In the genomic region with DNA sequence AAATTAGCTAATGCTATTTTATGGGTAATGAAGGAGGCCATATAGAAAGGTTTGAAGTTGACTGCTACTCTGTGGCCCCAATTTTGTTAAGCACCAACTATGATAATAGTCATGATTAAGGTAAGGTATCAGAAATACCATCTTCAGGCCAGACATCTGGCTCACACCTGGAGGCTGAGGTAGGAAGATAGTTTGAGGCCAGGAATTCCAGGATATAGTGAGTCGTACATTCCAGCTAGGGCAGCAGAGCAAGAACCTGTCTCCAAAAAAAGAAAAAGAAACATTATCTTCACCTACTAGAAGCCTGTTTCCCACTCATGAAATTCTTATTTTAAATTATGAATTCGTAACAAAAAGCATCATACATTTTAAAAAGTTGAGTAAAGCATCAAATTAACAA, we compare ENCODE assay signal across 16 cellular contexts.
DNase-seq lines count a peak whose midpoint lies in the region; ATAC-seq and TF ChIP-seq lines count a peak whose summit lies in the region.
"Had no signal": no experiment of that assay in that cellular context is flagged by ENCODE, and none has a peak within 500 bp of the region (broad histone marks: within the 10 kb centered on the region; RNA-seq: fewer than 3 reads in every experiment).

No MANE protein-coding gene starts in this region.

- H3K79me2 ChIP-seq in HCT116 (ENCODE audit: insufficient read depth, low read length) (no peaks in the 10 kb centered on the region), mesendoderm (ENCODE audit: control insufficient read depth, insufficient read depth, low read length) (no peaks in the 10 kb centered on the region)

- CTCF ChIA-PET in HCT116 (lab: Charles Lee): no interaction called here

- peak; percentile 80 for ATAC-seq in HCT116
- ATAC-seq in RWPE2 (ENCODE audit: low read depth): peak; percentile 95
- ATAC-seq in GM18867 (IDR thresholded peaks at IDR 0.05; ENCODE audit: unreplicated experiment): no peak
- ATAC-seq: A549, GM12878 had no signal

- no TSS peak for BruUV-seq in HCT116 (replicated peaks; lab: Mats Ljungman, UMichigan)

- H3K79me1 ChIP-seq in mesendoderm (ENCODE audit: low read length): no peaks in the 10 kb centered on the region

- DNase-seq in HCT116 (ENCODE audit: low read depth, low spot score): peak; percentile 22
- DNase-seq in RWPE2 (ENCODE audit: low spot score): no peak
- no peak for DNase-seq in epithelial cell of prostate (ENCODE audit: low read depth, low spot score)
- peak; percentile 76 for DNase-seq in mesendoderm
- DNase-seq in COR-L47 (lab: John Stamatoyannopoulos, UW): no peak
- DNase-seq in SW 1271 (lab: John Stamatoyannopoulos, UW): no peak
- DNase-seq: Calu3; CD4-positive, alpha-beta memory T cell; NCI-H1436; NCI-H1930; NCI-H526; SJCRH30 had no signal

- no peak overlapping the region for H2BK5ac ChIP-seq in mesendoderm (ENCODE audit: low read length)

- H3K4ac ChIP-seq in mesendoderm (ENCODE audit: low read depth, low read length): no peak overlapping the region

- H2BK120ac ChIP-seq in mesendoderm (ENCODE audit: low read depth, low read length): no peak overlapping the region

- H2BK15ac ChIP-seq in mesendoderm (replicated peaks; ENCODE audit: low read depth): no peak overlapping the region

- no peak overlapping the region for H4K5ac ChIP-seq in mesendoderm (ENCODE audit: low read length)

- TF ChIP-seq CTCF in HCT116 (IDR thresholded peaks at IDR 0.05 in 2 of 3, conservative IDR thresholded peaks at IDR 0.05 in 1 of 3; ENCODE audit: borderline replicate concordance in 1 of 3, insufficient read depth in 1 of 3, low read depth in 2 of 3, low read length in 2 of 3) (no peak), RWPE2 (IDR thresholded peaks at IDR 0.05; ENCODE audit: poor library complexity, severe bottlenecking) (no peak)

- H3K27ac ChIP-seq in HCT116 (ENCODE audit: low read depth, low read length) (no peak overlapping the region), RWPE2 (ENCODE audit: poor library complexity, severe bottlenecking) (peak overlapping the region; percentile 40), epithelial cell of prostate (peak overlapping the region; percentile 3), mesendoderm (ENCODE audit: low read depth, low read length) (no peak overlapping the region)
- H3K27ac ChIP-seq: A549, PC-9, SJCRH30 had no signal

- H3K23ac ChIP-seq in mesendoderm (ENCODE audit: low read length): no peak overlapping the region

- no peaks in the 10 kb centered on the region for H3K27me3 ChIP-seq in HCT116 (ENCODE audit: insufficient read depth, low read length)
- H3K27me3 ChIP-seq in RWPE2 (ENCODE audit: insufficient read depth, poor library complexity, severe bottlenecking): no peaks in the 10 kb centered on the region
- H3K27me3 ChIP-seq in mesendoderm (ENCODE audit: insufficient read depth, low read length, poor library complexity): no peaks in the 10 kb centered on the region
- H3K27me3 ChIP-seq: SJCRH30 had no signal

- no peak for TF ChIP-seq RAD21 in HCT116 (IDR thresholded peaks at IDR 0.05; ENCODE audit: low read depth)

- no peak overlapping the region for H4K8ac ChIP-seq in mesendoderm (ENCODE audit: low read depth, low read length)

- no peak overlapping the region for H3K56ac ChIP-seq in mesendoderm (ENCODE audit: low read length)

- H4K20me1 ChIP-seq in HCT116 (ENCODE audit: insufficient read depth): no peaks in the 10 kb centered on the region

- H3K18ac ChIP-seq in mesendoderm (ENCODE audit: low read length): no peak overlapping the region

- intact Hi-C loops in HCT116 (cut with micrococcal nuclease): no loop called here

- peaks cover 0 to 9% of the 10 kb centered on the region in 2 experiments; a peak in 2 of 4 replicates for H3K4me1 ChIP-seq in HCT116 (ENCODE audit: control insufficient read depth in 1 of 2, insufficient read depth in 2 of 2, low read length in 2 of 2)
- H3K4me1 ChIP-seq in RWPE2 (ENCODE audit: insufficient read depth, poor library complexity, severe bottlenecking): peaks cover 18% of the 10 kb centered on the region
- no peaks in the 10 kb centered on the region for H3K4me1 ChIP-seq in mesendoderm (ENCODE audit: control insufficient read depth, low read depth, low read length)
- H3K4me1 ChIP-seq: SJCRH30 had no signal

- peaks cover 3 to 13% of the 10 kb centered on the region in 2 experiments; a peak in 2 of 4 replicates for H3K9me3 ChIP-seq in HCT116 (ENCODE audit: control insufficient read depth in 1 of 2, insufficient read depth in 1 of 2, low read depth in 1 of 2, low read length in 2 of 2)
- H3K9me3 ChIP-seq in RWPE2 (ENCODE audit: severe bottlenecking): peaks cover 15% of the 10 kb centered on the region

- TF ChIP-seq POLR2A in HCT116 (IDR thresholded peaks at IDR 0.05; ENCODE audit: borderline replicate concordance, extremely low read depth, insufficient read depth, insufficient read length): no peak

- POLR2A ChIA-PET in HCT116 (lab: Charles Lee): no interaction called here

- WGBS in mesendoderm (ENCODE audit: extremely low coverage, insufficient coverage, low lambda C conversion rate): no CpG with 5 or more reads among the region's 2 CpGs

- no peaks in the 10 kb centered on the region for H3K9me2 ChIP-seq in HCT116 (ENCODE audit: insufficient read depth)

- H2AFZ ChIP-seq in HCT116 (ENCODE audit: low read depth, low read length, poor library complexity, severe bottlenecking): no peak overlapping the region
- H2AFZ ChIP-seq: PC-9 had no signal

- H3K4me3 ChIP-seq in HCT116 (replicated peaks in 1 of 2; ENCODE audit: low read depth in 1 of 2, low read length in 2 of 2): no peak overlapping the region
- no peak overlapping the region for H3K4me3 ChIP-seq in RWPE2 (ENCODE audit: severe bottlenecking)
- H3K4me3 ChIP-seq in mesendoderm (ENCODE audit: low read length): no peak overlapping the region
- H3K4me3 ChIP-seq: A549, GM12878, PC-9, SJCRH30 had no signal

- RAD21 ChIA-PET in HCT116 (lab: Charles Lee; ENCODE audit: low non-redundant PET in 1 of 2, low total read pairs in 2 of 2, uncharacterized antibody in 2 of 2, unreplicated experiment in 2 of 2): no interaction called here

- H3K36me3 ChIP-seq in HCT116 (ENCODE audit: control insufficient read depth in 1 of 2, insufficient read depth in 2 of 2, low read length in 2 of 2) (0 out of 4 replicates have a peak, but pooled peaks cover 0 to 2% of the 10 kb centered on the region in 2 experiments), RWPE2 (ENCODE audit: low read depth) (no peaks in the 10 kb centered on the region), mesendoderm (ENCODE audit: control insufficient read depth, insufficient read depth, low read length) (no peaks in the 10 kb centered on the region)
- H3K36me3 ChIP-seq: SJCRH30 had no signal

- H3K4me2 ChIP-seq in HCT116 (ENCODE audit: low read length) (peak overlapping the region; percentile 49), mesendoderm (ENCODE audit: low read length) (no peak overlapping the region)
- H3K4me2 ChIP-seq: A549, PC-9 had no signal

- H2AK5ac ChIP-seq in mesendoderm (ENCODE audit: low read length): no peak overlapping the region

- H3K9ac ChIP-seq in HCT116 (ENCODE audit: low read length) (no peak overlapping the region), mesendoderm (ENCODE audit: low read length) (no peak overlapping the region)

TF ChIP-seq in HCT116, 20 proteins besides CTCF, POLR2A, EP300 and RAD21:
- TF ChIP-seq POLR2AphosphoS5 (IDR thresholded peaks at IDR 0.05; ENCODE audit: low read depth, low read length) (no peak), JUND (IDR thresholded peaks at IDR 0.05) (peak; percentile 53), SP1 (IDR thresholded peaks at IDR 0.05; ENCODE audit: low read depth) (peak; percentile 42; the same call in 1 of the 2 replicates), EZH2phosphoT487 (IDR thresholded peaks at IDR 0.05; ENCODE audit: borderline replicate concordance) (no peak), EZH2 (IDR thresholded peaks at IDR 0.05) (no peak), TCF7L2 (IDR thresholded peaks at IDR 0.05; ENCODE audit: borderline replicate concordance, extremely low read depth, insufficient read depth, insufficient read length) (no peak), ZNF274 (IDR thresholded peaks at IDR 0.05; ENCODE audit: low read depth, low read length) (no peak), CBX3 (IDR thresholded peaks at IDR 0.05; ENCODE audit: low read depth) (peak; percentile 64; the same call in 1 of the 2 replicates), FOSL1 (IDR thresholded peaks at IDR 0.05; ENCODE audit: low read depth) (peak; percentile 59)
- TF ChIP-seq, protein P1, sequence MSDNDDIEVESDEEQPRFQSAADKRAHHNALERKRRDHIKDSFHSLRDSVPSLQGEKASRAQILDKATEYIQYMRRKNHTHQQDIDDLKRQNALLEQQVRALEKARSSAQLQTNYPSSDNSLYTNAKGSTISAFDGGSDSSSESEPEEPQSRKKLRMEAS (IDR thresholded peaks at IDR 0.05): no peak

Comparison
In these comparisons a context has a peak if more than half of its experiments do, and no peak if none do; other contexts are left out.
1. DNase-seq: peak in HCT116 (single experiment) and mesendoderm (single experiment); none in RWPE2 (single experiment), epithelial cell of prostate (single experiment), COR-L47 (single experiment) and SW 1271 (0 of 2).
2. H3K27ac ChIP-seq: peak in RWPE2 (single experiment) and epithelial cell of prostate (single experiment); none in HCT116 (single experiment) and mesendoderm (single experiment).